Comparison of ENCODE assay signal across 32 cellular contexts in the genomic region with DNA sequence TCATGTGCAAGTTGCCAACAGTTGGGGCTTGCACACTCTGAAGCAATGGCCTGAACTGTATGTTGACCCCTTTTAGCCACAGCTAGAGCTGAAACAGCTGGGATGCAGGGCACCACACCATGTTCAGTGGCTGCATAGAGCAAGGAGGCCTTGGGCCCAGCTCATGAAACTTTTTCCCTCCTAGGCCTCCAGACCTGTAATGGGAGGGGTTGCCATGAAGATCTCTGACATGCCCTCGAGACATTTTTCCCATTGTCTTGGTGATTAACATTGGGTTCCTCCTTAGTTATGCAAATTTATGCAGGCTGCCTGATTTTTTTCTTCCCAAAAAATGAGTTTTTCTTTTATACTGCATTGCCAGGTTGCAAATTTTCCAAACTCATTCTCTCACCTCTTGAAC.
"Had no signal": no experiment of that assay in that cellular context is flagged by ENCODE, and none has a peak within 500 bp of the region (broad histone marks: within the 10 kb centered on the region; RNA-seq: fewer than 3 reads in every experiment).

No MANE protein-coding gene starts in this region.

- H3K4me3 Mint-ChIP-seq: activated CD4-positive, alpha-beta T cell treated with anti-CD3 and anti-CD28 coated beads, Interleukin-2, amount 10 ng/mL, durations not matched to agents 24 days and 14 days; activated CD8-positive, alpha-beta T cell treated with anti-CD3 and anti-CD28 coated beads for 36 hours; activated naive CD8-positive, alpha-beta T cell treated with anti-CD3 and anti-CD28 coated beads for 36 hours; activated T-cell treated with anti-CD3 and anti-CD28 coated beads, Interleukin-2, amount 50 U/mL, for 4 hours; activated T-helper 17 cell treated with anti-CD3 and anti-CD28 coated beads, Interleukin-2, amount 50 U/mL, for 72 hours; T-cell had no signal

- H3K27me3 Mint-ChIP-seq: activated CD4-positive, alpha-beta T cell treated with anti-CD3 and anti-CD28 coated beads, Interleukin-2, amount 10 ng/mL, durations not matched to agents 24 days and 14 days; activated CD8-positive, alpha-beta T cell treated with anti-CD3 and anti-CD28 coated beads for 36 hours; activated naive CD8-positive, alpha-beta T cell treated with anti-CD3 and anti-CD28 coated beads for 36 hours; activated T-helper 17 cell treated with anti-CD3 and anti-CD28 coated beads, Interleukin-2, amount 50 U/mL, for 72 hours; T-cell had no signal

- H3K27ac Mint-ChIP-seq: activated CD4-positive, alpha-beta T cell treated with anti-CD3 and anti-CD28 coated beads, Interleukin-2, amount 10 ng/mL, durations not matched to agents 24 days and 14 days; activated CD8-positive, alpha-beta T cell treated with anti-CD3 and anti-CD28 coated beads for 36 hours; activated naive CD8-positive, alpha-beta T cell treated with anti-CD3 and anti-CD28 coated beads for 36 hours; activated T-helper 17 cell treated with anti-CD3 and anti-CD28 coated beads, Interleukin-2, amount 50 U/mL, for 72 hours; T-cell had no signal

- H3K4me3 ChIP-seq: Peyer's patch, SJSA1 had no signal

- H3K4me1 Mint-ChIP-seq: activated CD4-positive, alpha-beta T cell treated with anti-CD3 and anti-CD28 coated beads, Interleukin-2, amount 10 ng/mL, durations not matched to agents 24 days and 14 days; activated naive CD8-positive, alpha-beta T cell treated with anti-CD3 and anti-CD28 coated beads for 36 hours; activated T-helper 17 cell treated with anti-CD3 and anti-CD28 coated beads, Interleukin-2, amount 50 U/mL, for 72 hours; T-cell had no signal

- H3K27me3 ChIP-seq: brain microvascular endothelial cell, Peyer's patch, SJSA1 had no signal

- H3K9me2 ChIP-seq: SK-N-SH had no signal

- H3K36me3 Mint-ChIP-seq: activated naive CD8-positive, alpha-beta T cell treated with anti-CD3 and anti-CD28 coated beads for 36 hours; T-cell had no signal

- H3K27ac ChIP-seq: brain microvascular endothelial cell, KMS-11, Peyer's patch, SJSA1, WERI-Rb-1 had no signal

- ATAC-seq: activated CD8-positive, alpha-beta T cell treated with anti-CD3 and anti-CD28 coated beads for 36 hours; activated T-cell treated with anti-CD3 and anti-CD28 coated beads, Interleukin-2, amount 50 U/mL, for 4 hours; activated T-helper 17 cell treated with anti-CD3 and anti-CD28 coated beads, Interleukin-2, amount 50 U/mL, for 72 hours; PC-3; T-cell had no signal

- DNase-seq: activated CD4-positive, alpha-beta T cell treated with anti-CD3 and anti-CD28 coated beads, Interleukin-2, amount 10 ng/mL, durations not matched to agents 24 days and 14 days; activated CD4-positive, alpha-beta T cell treated with anti-CD3 and anti-CD28 coated beads, Interleukin-2, amount 50 U/mL, for 4 hours; activated CD8-positive, alpha-beta T cell treated with anti-CD3 and anti-CD28 coated beads for 36 hours; activated effector memory CD4-positive, alpha-beta T cell treated with anti-CD3 and anti-CD28 coated beads, Interleukin-2, amount 50 U/mL, for 16 hours; activated naive CD4-positive, alpha-beta T cell; activated naive CD4-positive, alpha-beta T cell treated with anti-CD3 and anti-CD28 coated beads, Interleukin-2, amount 50 U/mL, for 16 hours; activated naive CD8-positive, alpha-beta T cell treated with anti-CD3 and anti-CD28 coated beads for 36 hours; activated T-cell treated with anti-CD3 and anti-CD28 coated beads, Interleukin-2, amount 50 U/mL, for 4 hours; amniotic stem cell; aorta; brain microvascular endothelial cell; central memory CD4-positive, alpha-beta T cell; MM.1S; MV-4-11; NCI-H1092; NCI-H1436 treated with DMSO at 0.1 percent for 48 hours; NCI-H1694 treated with DMSO at 0.1 percent for 48 hours; NCI-H2029; NCI-H345; NCI-H524 treated with DMSO at 0.1 percent for 48 hours; PC-3; Peyer's patch; RPMI8226; SHP77 treated with DMSO at 0.1 percent for 48 hours; SK-N-SH; T-cell; T-helper 2 cell; T-helper 9 cell; WERI-Rb-1 had no signal

- H3K36me3 ChIP-seq: brain microvascular endothelial cell, Peyer's patch, SJSA1, WERI-Rb-1 had no signal

- H3K4me2 ChIP-seq: KMS-11, SK-N-SH had no signal

- H3K4me1 ChIP-seq: Peyer's patch, SJSA1 had no signal
